Comparison of ENCODE assay signal across 9 cellular contexts in the genomic region with DNA sequence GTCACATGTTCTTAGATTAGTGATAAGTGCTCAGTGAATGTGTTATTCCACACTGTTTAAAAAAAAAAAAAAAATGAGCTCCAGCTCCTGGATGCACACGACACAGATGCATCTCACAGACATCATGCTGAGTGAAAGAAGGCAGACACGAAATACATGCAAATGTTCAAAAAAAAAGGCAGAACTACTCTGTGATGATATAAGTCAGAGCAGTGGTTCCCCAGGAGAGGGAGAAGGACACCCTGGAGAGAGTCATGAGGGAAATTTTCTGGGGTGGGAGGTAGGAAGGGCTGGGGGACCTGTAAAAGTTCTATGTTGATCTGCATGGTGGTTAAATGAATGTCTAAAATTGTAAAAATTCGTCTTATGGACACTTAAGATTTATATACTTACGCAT. TPM values are rescaled to one million over a fixed set of nuclear protein-coding genes. Genes with fewer than 3 reads are reported as not detected.
DNase-seq lines count a peak whose midpoint lies in the region; ATAC-seq, FAIRE-seq and TF ChIP-seq lines count a peak whose summit lies in the region.
"Had no signal": no experiment of that assay in that cellular context is flagged by ENCODE, and none has a peak within 500 bp of the region (broad histone marks: within the 10 kb centered on the region; RNA-seq: fewer than 3 reads in every experiment).

No MANE protein-coding gene starts in this region.

- CTCF ChIA-PET in PC-9 (lab: Charles Lee), result interaction anchor here (1.1 kb wide), 1 partner anchor 23 kb away, joined by 3 read pairs; no protein-coding TSS in a partner anchor

- no peak for TF ChIP-seq CTCF in PC-9 (conservative IDR thresholded peaks at IDR 0.05)

- no peaks in the 10 kb centered on the region for H3K9me2 ChIP-seq in PC-9 (ENCODE audit: insufficient read depth)

- intact Hi-C loops in PC-9 (cut with micrococcal nuclease; ENCODE audit: unreplicated experiment), result loop anchor here (10.0 kb wide), 1 partner anchor 1204 kb away; no protein-coding TSS in a partner anchor

- peaks cover 50% of the 10 kb centered on the region for H3F3A ChIP-seq in PC-9 (ENCODE audit: insufficient read depth, low read depth)

- peaks cover 65% of the 10 kb centered on the region for H3K4me1 ChIP-seq in PC-9 (replicated peaks; ENCODE audit: insufficient read depth)
- peaks cover 68% of the 10 kb centered on the region for H3K4me1 ChIP-seq in effector memory CD4-positive, alpha-beta T cell (ENCODE audit: control insufficient read depth, insufficient read depth, low read length, poor library complexity, severe bottlenecking)
- peaks cover 64% of the 10 kb centered on the region for H3K4me1 ChIP-seq in rectal smooth muscle tissue (ENCODE audit: control insufficient read depth, insufficient read depth, low read length)

- FAIRE-seq in GM12891 (lab: Jason Lieb, UNC), result no peak
- FAIRE-seq in H54 (lab: Jason Lieb, UNC), result no peak
- FAIRE-seq: bronchial epithelial cell had no signal

- H3K4me2 ChIP-seq in PC-9, result peak overlapping the region; percentile 96

- no peak overlapping the region for H3K4me3 ChIP-seq in PC-9
- peak overlapping the region; percentile 36 for H3K4me3 ChIP-seq in effector memory CD4-positive, alpha-beta T cell (ENCODE audit: insufficient read depth, low read depth, low read length, poor library complexity, severe bottlenecking)
- H3K4me3 ChIP-seq in rectal smooth muscle tissue (ENCODE audit: low read length), result no peak overlapping the region

- ATAC-seq in GM21723 (IDR thresholded peaks at IDR 0.05; ENCODE audit: unreplicated experiment) (no peak), HG02840 (IDR thresholded peaks at IDR 0.05; ENCODE audit: low FRiP score, unreplicated experiment) (no peak)

- H3K36me3 ChIP-seq in PC-9 (ENCODE audit: low read depth) (no peaks in the 10 kb centered on the region), rectal smooth muscle tissue (ENCODE audit: control insufficient read depth, insufficient read depth, low read length) (peaks cover 4% of the 10 kb centered on the region)
- peaks cover 26% of the 10 kb centered on the region for H3K36me3 ChIP-seq in effector memory CD4-positive, alpha-beta T cell (ENCODE audit: control insufficient read depth, insufficient read depth, low read length)

- DNase-seq in GM12891 (ENCODE audit: insufficient read length, low spot score), result no peak
- no peak for DNase-seq in PC-9
- no peak for DNase-seq in effector memory CD4-positive, alpha-beta T cell
- DNase-seq in H54 (ENCODE audit: insufficient read length, low spot score), result no peak
- no peak for DNase-seq in amniotic stem cell (lab: John Stamatoyannopoulos, UW)

- H3K9me3 ChIP-seq in PC-9 (ENCODE audit: insufficient read depth, low read depth), result no peaks in the 10 kb centered on the region
- H3K9me3 ChIP-seq in effector memory CD4-positive, alpha-beta T cell (ENCODE audit: control insufficient read depth, low read length), result no peaks in the 10 kb centered on the region

- H4K20me1 ChIP-seq in PC-9 (ENCODE audit: insufficient read depth), result peaks cover 8% of the 10 kb centered on the region; the same call in 1 of the 2 replicates

- no TSS peak for BruUV-seq in PC-9 (replicated peaks; lab: Mats Ljungman, UMichigan)

- POLR2A ChIA-PET in PC-9 (lab: Charles Lee; ENCODE audit: unreplicated experiment), result interaction anchor here (0.6 kb wide), 1 partner anchor 47 kb away, joined by 4 read pairs; no protein-coding TSS in a partner anchor

- H3K9ac ChIP-seq in rectal smooth muscle tissue (ENCODE audit: low read length), result no peak overlapping the region

- H2AFZ ChIP-seq in PC-9, result no peak overlapping the region

- H3K79me2 ChIP-seq in PC-9 (ENCODE audit: low read depth), result peaks cover 46% of the 10 kb centered on the region

- TF ChIP-seq POLR2A in GM12891 (IDR thresholded peaks at IDR 0.05; ENCODE audit: low read depth, low read length) (no peak), H54 (IDR thresholded peaks at IDR 0.05; ENCODE audit: low read depth, low read length) (no peak)

- H3K27ac ChIP-seq in PC-9 (no peak overlapping the region), rectal smooth muscle tissue (ENCODE audit: low read depth, low read length) (peak overlapping the region; percentile 96)
- peak overlapping the region; percentile 74 for H3K27ac ChIP-seq in effector memory CD4-positive, alpha-beta T cell (ENCODE audit: insufficient read depth, low read length, poor library complexity, severe bottlenecking)

- no peaks in the 10 kb centered on the region for H3K27me3 ChIP-seq in PC-9 (ENCODE audit: insufficient read depth, low read depth)
- no peaks in the 10 kb centered on the region for H3K27me3 ChIP-seq in effector memory CD4-positive, alpha-beta T cell (replicated peaks; ENCODE audit: control insufficient read depth, insufficient read depth, low read length, poor library complexity, severe bottlenecking)
- H3K27me3 ChIP-seq in rectal smooth muscle tissue (ENCODE audit: control insufficient read depth, insufficient read depth, low read length), result no peaks in the 10 kb centered on the region

TF ChIP-seq in GM12891, 5 proteins besides CTCF, POLR2A, EP300 and RAD21:
- TF ChIP-seq TAF1 (IDR thresholded peaks at IDR 0.05; ENCODE audit: low read depth, low read length) (no peak), POU2F2 (IDR thresholded peaks at IDR 0.05; ENCODE audit: low read depth, low read length) (peak; percentile 64; the same call in 1 of the 2 replicates)
TF ChIP-seq in GM12891: peak in this region for 1.

RNA-seq across cellular contexts. Expression of a gene that starts 4.3 kb away (rescaled TPM):
- polyA plus RNA-seq in GM12891 (2012; ENCODE audit: low read depth, missing spikeins), result 20.2 TPM
- 9.2 and 10.3 TPM in 2 replicates for total RNA-seq in PC-9 (2021)

RNA-seq across cellular contexts. Expression of a gene that starts 41.6 kb away (rescaled TPM):
- 1.9 TPM for polyA plus RNA-seq in GM12891 (2012; ENCODE audit: low read depth, missing spikeins)
- total RNA-seq in PC-9 (2021), result 9.0 and 9.5 TPM in 2 replicates

RNA-seq across cellular contexts. Expression of a gene that starts 41.6 kb away (rescaled TPM):
- polyA plus RNA-seq in GM12891 (2012; ENCODE audit: low read depth, missing spikeins), result 18.7 TPM
- 43.4 and 44.4 TPM in 2 replicates for total RNA-seq in PC-9 (2021)

RNA-seq across cellular contexts. Expression of a gene that starts 43.3 kb away (rescaled TPM):
- polyA plus RNA-seq in GM12891 (2012; ENCODE audit: low read depth, missing spikeins), result 0.14 TPM
- total RNA-seq in PC-9 (2021), result not detected in 2 replicates
- total RNA-seq: bronchial epithelial cell had no signal
